In genomic region chr7:149771199-149771636, GRCh38 we compare ENCODE assay signal across 8 cellular contexts. TPM values are rescaled to one million over a fixed set of nuclear protein-coding genes. Genes with fewer than 3 reads are reported as not detected.
DNase-seq lines count a peak whose midpoint lies in the region; ATAC-seq and TF ChIP-seq lines count a peak whose summit lies in the region.

No MANE protein-coding gene starts in this region.

- H3K4me1 Mint-ChIP-seq in WTC11, result peaks cover 20% of the 10 kb centered on the region

- ATAC-seq in GM19035 (IDR thresholded peaks at IDR 0.05; ENCODE audit: unreplicated experiment), result peak; percentile 21
- ATAC-seq in HG03025 (IDR thresholded peaks at IDR 0.05; ENCODE audit: low FRiP score, unreplicated experiment), result peak; percentile 4
- peak; percentile 0; the same call in 1 of the 2 replicates for ATAC-seq in WTC11

- TF ChIP-seq CTCF in WTC11 (IDR thresholded peaks at IDR 0.05), result no peak
- TF ChIP-seq CTCF in left ventricle myocardium inferior (IDR thresholded peaks at IDR 0.05; ENCODE audit: borderline replicate concordance), result no peak
- no peak for TF ChIP-seq CTCF in spleen (IDR thresholded peaks at IDR 0.05 in 8 of 11, conservative IDR thresholded peaks at IDR 0.05 in 3 of 11)

- H3K27ac Mint-ChIP-seq in WTC11, result no peak overlapping the region

- intact Hi-C loops in left ventricle myocardium inferior (cut with micrococcal nuclease) (no loop called here), spleen (cut with DNase I; ENCODE audit: low total_unique reads) (no loop called here)

- H3K9me3 Mint-ChIP-seq in WTC11, result no peaks in the 10 kb centered on the region

- H3K9me3 ChIP-seq in left ventricle myocardium inferior (replicated peaks) (no peaks in the 10 kb centered on the region), spleen (no peaks in the 10 kb centered on the region)

- H3K36me3 ChIP-seq in left ventricle myocardium inferior (no peaks in the 10 kb centered on the region), spleen (peaks cover 0 to 46% (median 19%) of the 10 kb centered on the region in 6 donors)

- H3K27me3 ChIP-seq in left ventricle myocardium inferior (ENCODE audit: low read depth) (peaks cover 16% of the 10 kb centered on the region), spleen (replicated peaks in 1 of 7) (peaks cover 0 to 18% (median 0%) of the 10 kb centered on the region in 7 donors)

- WGBS in spleen, 5 donors, result 26 to 47% (median 40%) methylated on average over 7 to 13 of the region's 13 CpGs

- peaks cover 74% of the 10 kb centered on the region for H3K27me3 Mint-ChIP-seq in WTC11 (ENCODE audit: low read depth)

- H3K4me3 Mint-ChIP-seq in WTC11, result peak overlapping the region; percentile 60

- CTCF ChIA-PET in WTC11 (lab: Charles Lee), result interaction anchor here (0.9 to 2.6 kb wide), 13 partner anchors 17 to 277 kb away, joined by 3 to 30 read pairs (median 6); no protein-coding TSS in a partner anchor

- H3K4me1 ChIP-seq in left ventricle myocardium inferior (peaks cover 39% of the 10 kb centered on the region), spleen (peaks cover 17 to 62% (median 33%) of the 10 kb centered on the region in 6 donors)

- DNase-seq in WTC11 (ENCODE audit: low spot score), result no peak
- peak; percentile 34 for DNase-seq in left ventricle myocardium inferior
- DNase-seq in spleen, result peak; percentile 90
- DNase-seq in glomerular visceral epithelial cell (ENCODE audit: extremely low spot score), result no peak
- DNase-seq in globus pallidus (ENCODE audit: low spot score), result no peak
- no peak for DNase-seq in HuH-7.5 (ENCODE audit: low spot score)

- H3K27ac ChIP-seq in left ventricle myocardium inferior (replicated peaks), result peak overlapping the region; percentile 84
- H3K27ac ChIP-seq in spleen, result peak overlapping the region in 7 of 8 donors; percentile 43 to 96 (median 81)

- POLR2A ChIA-PET in WTC11 (lab: Charles Lee), result no interaction called here

- TF ChIP-seq POLR2A in spleen (IDR thresholded peaks at IDR 0.05), result no peak

- H3K36me3 Mint-ChIP-seq in WTC11, result no peaks in the 10 kb centered on the region

- H3K4me3 ChIP-seq in left ventricle myocardium inferior (peak overlapping the region; percentile 81), spleen (peak overlapping the region; percentile 34 to 86 (median 56))

TF ChIP-seq in WTC11, 78 proteins besides CTCF, POLR2A, EP300 and RAD21 (continues in another document):
- no peak for TF ChIP-seq CREM (CRISPR knock-in tag; IDR thresholded peaks at IDR 0.05)
- TF ChIP-seq ELF4 (CRISPR knock-in tag; IDR thresholded peaks at IDR 0.05; ENCODE audit: low read depth), result no peak
- TF ChIP-seq ZMAT4 (CRISPR knock-in tag; IDR thresholded peaks at IDR 0.05), result no peak
- TF ChIP-seq ATF6 (CRISPR knock-in tag; IDR thresholded peaks at IDR 0.05), result no peak
- no peak for TF ChIP-seq NFATC4 (CRISPR knock-in tag; IDR thresholded peaks at IDR 0.05)
- TF ChIP-seq AFF4 (CRISPR knock-in tag; IDR thresholded peaks at IDR 0.05; ENCODE audit: borderline replicate concordance), result no peak
- TF ChIP-seq ZNF396 (CRISPR knock-in tag; IDR thresholded peaks at IDR 0.05; ENCODE audit: borderline replicate concordance), result no peak
- no peak for TF ChIP-seq NFYB (CRISPR knock-in tag; conservative IDR thresholded peaks at IDR 0.05; ENCODE audit: low read depth)
- no peak for TF ChIP-seq HMGA2 (CRISPR knock-in tag; IDR thresholded peaks at IDR 0.05)
- no peak for TF ChIP-seq ZNF423 (CRISPR knock-in tag; IDR thresholded peaks at IDR 0.05)
- TF ChIP-seq TCF7 (CRISPR knock-in tag; IDR thresholded peaks at IDR 0.05; ENCODE audit: low read depth), result no peak
- no peak for TF ChIP-seq HMGXB4 (CRISPR knock-in tag; IDR thresholded peaks at IDR 0.05)
- TF ChIP-seq SP1 (CRISPR knock-in tag; conservative IDR thresholded peaks at IDR 0.05), result no peak
- TF ChIP-seq E2F1 (CRISPR knock-in tag; IDR thresholded peaks at IDR 0.05), result no peak
- no peak for TF ChIP-seq ATF2 (CRISPR knock-in tag; IDR thresholded peaks at IDR 0.05; ENCODE audit: borderline replicate concordance, low read depth)
- TF ChIP-seq CBFB (CRISPR knock-in tag; IDR thresholded peaks at IDR 0.05; ENCODE audit: low read depth), result no peak
- TF ChIP-seq FOXK1 (CRISPR knock-in tag; IDR thresholded peaks at IDR 0.05), result no peak

RNA-seq across cellular contexts. Expression of gene ZNF467, which starts 2.2 kb away (rescaled TPM):
- total RNA-seq in WTC11 (2021), result 0.70 to 1.2 TPM (median 0.73 TPM) in 3 replicates
- 5.2 TPM for total RNA-seq in left ventricle myocardium inferior
- 10 to 100 TPM; 25.5 to 48.5 (median 37.6) TPM for total RNA-seq in spleen
- 10 to 100 TPM in 2 of 3 donors, 1 to 10 TPM in 1; 6.0 to 15.2 (median 12.8) TPM for polyA plus RNA-seq in spleen

Comparison
In these comparisons a context has a peak if more than half of its experiments do, and no peak if none do; other contexts are left out.
1. DNase-seq: peak in left ventricle myocardium inferior (single experiment) and spleen (single experiment); none in WTC11 (single experiment), glomerular visceral epithelial cell (single experiment), globus pallidus (single experiment) and HuH-7.5 (single experiment).
2. Peak in every context shown above with its lines, with median percentiles within 50 percentile points of each other: ATAC-seq.